8 cellular contexts compared by ENCODE assay signal in genomic region chr12:12081836-12082497, GRCh38. TPM values are rescaled to one million over a fixed set of nuclear protein-coding genes. Genes with fewer than 3 reads are reported as not detected.
A peak's percentile ranks its signal among the peaks of the same experiment; 100 is the strongest.
DNase-seq lines count a peak whose midpoint lies in the region; ATAC-seq and TF ChIP-seq lines count a peak whose summit lies in the region.

No MANE protein-coding gene starts in this region.

- DNase-seq in DMS114 treated with DMSO at 0.1 percent for 48 hours (lab: John Stamatoyannopoulos, UW; ENCODE audit: unreplicated experiment) (peak; percentile 40), H4 (ENCODE audit: low spot score) (peak; percentile 17), NCI-H226 (peak; percentile 21), cardiac fibroblast (ENCODE audit: low read depth in 2 of 2) (peak; percentile 68 to 70), right lobe of liver (peak in 1 of 3 donors; percentile 26), NK-92 (lab: John Stamatoyannopoulos, UW; ENCODE audit: unreplicated experiment) (no peak), GOT3 (lab: John Stamatoyannopoulos, UW) (no peak)
- DNase-seq in activated effector memory CD4-positive, alpha-beta T cell treated with Interleukin-2 at 50 U/mL for 16 hours: no peak

- intact Hi-C loops in right lobe of liver (cut with DNase I): loop anchor here in 1 of 2 donors (10.0 kb wide), 1 partner anchor 253 kb away; no protein-coding TSS in a partner anchor

- TF ChIP-seq POLR2A in right lobe of liver (IDR thresholded peaks at IDR 0.05): no peak

- peak; percentile 75 to 87 (median 82) for ATAC-seq in right lobe of liver

- H3K4me3 ChIP-seq in cardiac fibroblast (replicated peaks in 1 of 2; ENCODE audit: low read depth in 2 of 2, low read length in 2 of 2) (no peak overlapping the region), right lobe of liver (no peak overlapping the region)

- TF ChIP-seq CTCF in cardiac fibroblast (IDR thresholded peaks at IDR 0.05; ENCODE audit: low read depth, low read length) (no peak), right lobe of liver (IDR thresholded peaks at IDR 0.05) (peak; percentile 25 to 38 (median 34))

- no peaks in the 10 kb centered on the region for H3K36me3 ChIP-seq in right lobe of liver

- peaks cover 0 to 10% (median 0%) of the 10 kb centered on the region in 4 donors for H3K4me1 ChIP-seq in right lobe of liver

- no peaks in the 10 kb centered on the region for H3K27me3 ChIP-seq in right lobe of liver

- H3K9me3 ChIP-seq in right lobe of liver: no peaks in the 10 kb centered on the region

- WGBS in right lobe of liver (ENCODE audit: insufficient coverage, low coverage, low lambda C conversion rate, missing lambda C conversion rate): 42% methylated on average over 2 of the region's 3 CpGs

- peak overlapping the region; percentile 29 to 61 (median 54) for H3K27ac ChIP-seq in right lobe of liver

RNA-seq across cellular contexts. Expression of gene BCL2L14, which starts 11.2 kb away (rescaled TPM):
- not detected in 2 replicates for total RNA-seq in H4 (2014; rRNA removed; shearing (Covaris generic))
- 1 to 10 TPM in 1 of 6 experiments, under 1 TPM in 1, not detected in 4; 0.14 to 1.1 TPM for total RNA-seq in right lobe of liver

Comparison
In these comparisons a context has a peak if more than half of its experiments do, and no peak if none do; other contexts are left out.
1. DNase-seq: peak in DMS114 treated with DMSO at 0.1 percent for 48 hours (single experiment), H4 (single experiment), NCI-H226 (single experiment) and cardiac fibroblast (2 of 2); none in activated effector memory CD4-positive, alpha-beta T cell treated with Interleukin-2 at 50 U/mL for 16 hours (single experiment), NK-92 (single experiment) and GOT3 (single experiment).